ENCODE assay signal across 21 cellular contexts in genomic region chr1:155110381-155110780, GRCh38.
"Had no signal": no experiment of that assay in that cellular context is flagged by ENCODE, and none has a peak within 500 bp of the region (broad histone marks: within the 10 kb centered on the region; RNA-seq: fewer than 3 reads in every experiment).

No MANE protein-coding gene starts in this region.

- DNase-seq: dermis blood vessel endothelial cell; effector memory CD4-positive, alpha-beta T cell; erythroblast; esophagus squamous epithelium; left ventricle myocardium superior; natural killer cell; occipital lobe; ovary; posterior cingulate gyrus; psoas muscle; right cardiac atrium; sigmoid colon; stimulated activated CD4-positive, alpha-beta T cell treated with anti-CD3 and anti-CD28 coated beads, Interleukin-4, amount 100 ng/mL, for 4 hours; stimulated activated naive CD8-positive, alpha-beta T cell treated with anti-CD3 and anti-CD28 coated beads, Interleukin-15, Interleukin-2, amounts not matched to agents 100 U/mL and 50 U/mL, for 24 hours; testis; tibial artery had no signal

- H3K9me3 ChIP-seq: esophagus squamous epithelium, ovary, psoas muscle, sigmoid colon, testis, tibial artery had no signal

- H3K4me1 Mint-ChIP-seq: natural killer cell; stimulated activated memory B cell treated with anti-CD40 and anti-IgM and Interleukin-4, amounts not matched to agents 10 μg/mL and 1 μg/mL and 100 μg/mL, for 72 hours had no signal

- H3K27ac Mint-ChIP-seq: memory B cell; natural killer cell; stimulated activated memory B cell treated with anti-CD40 and anti-IgM and Interleukin-4, amounts not matched to agents 10 μg/mL and 1 μg/mL and 100 μg/mL, for 72 hours; type B pancreatic cell had no signal

- H3K4me1 ChIP-seq: esophagus squamous epithelium, psoas muscle, sigmoid colon, testis, tibial artery had no signal

- H3K27ac ChIP-seq: coronary artery, esophagus squamous epithelium, ovary, psoas muscle, sigmoid colon, testis, tibial artery had no signal

- H3K9me3 Mint-ChIP-seq: memory B cell; natural killer cell; stimulated activated memory B cell treated with anti-CD40 and anti-IgM and Interleukin-4, amounts not matched to agents 10 μg/mL and 1 μg/mL and 100 μg/mL, for 72 hours; type B pancreatic cell had no signal

- H3K27me3 ChIP-seq: esophagus squamous epithelium, ovary, sigmoid colon, testis had no signal

- H3K4me3 ChIP-seq: coronary artery, esophagus squamous epithelium, lung, ovary, psoas muscle, sigmoid colon, testis, tibial artery had no signal

- H3K36me3 Mint-ChIP-seq: memory B cell; natural killer cell; stimulated activated memory B cell treated with anti-CD40 and anti-IgM and Interleukin-4, amounts not matched to agents 10 μg/mL and 1 μg/mL and 100 μg/mL, for 72 hours; type B pancreatic cell had no signal

- H3K36me3 ChIP-seq: esophagus squamous epithelium, ovary, sigmoid colon, tibial artery had no signal

- H3K4me3 Mint-ChIP-seq: memory B cell; natural killer cell; stimulated activated memory B cell treated with anti-CD40 and anti-IgM and Interleukin-4, amounts not matched to agents 10 μg/mL and 1 μg/mL and 100 μg/mL, for 72 hours; type B pancreatic cell had no signal
